ENCODE assay signal across 11 cellular contexts in genomic region chr3:13316603-13317002, GRCh38.
"Had no signal": no experiment of that assay in that cellular context is flagged by ENCODE, and none has a peak within 500 bp of the region (broad histone marks: within the 10 kb centered on the region; RNA-seq: fewer than 3 reads in every experiment).

No MANE protein-coding gene starts in this region.

- ATAC-seq: activated CD8-positive, alpha-beta T cell treated with anti-CD3 and anti-CD28 coated beads for 36 hours; heart left ventricle; left ventricle myocardium superior had no signal

- H3K4me3 ChIP-seq: esophagus muscularis mucosa, heart left ventricle, skin epidermis had no signal

- H3K9me3 ChIP-seq: esophagus muscularis mucosa, heart left ventricle had no signal

- DNase-seq: activated CD8-positive, alpha-beta memory T cell treated with anti-CD3 and anti-CD28 coated beads, Interleukin-2, amount 50 U/mL, for 48 hours; activated CD8-positive, alpha-beta T cell treated with anti-CD3 and anti-CD28 coated beads for 36 hours; activated naive CD4-positive, alpha-beta T cell treated with anti-CD3 and anti-CD28 coated beads, Interleukin-2, amount 10 ng/mL, durations not matched to agents 7 days and 5 days; heart left ventricle; islet precursor cell; left ventricle myocardium superior; T1000 had no signal

- H3K4me1 ChIP-seq: esophagus muscularis mucosa, heart left ventricle, parathyroid adenoma had no signal

- H3K27me3 ChIP-seq: esophagus muscularis mucosa, heart left ventricle had no signal

- H3K27ac ChIP-seq: esophagus muscularis mucosa, heart left ventricle, parathyroid adenoma, skin epidermis, VCaP had no signal

- H3K79me2 ChIP-seq: parathyroid adenoma had no signal

- H2AFZ ChIP-seq: parathyroid adenoma had no signal
